Comparison of ENCODE assay signal across 10 cellular contexts in the genomic region with DNA sequence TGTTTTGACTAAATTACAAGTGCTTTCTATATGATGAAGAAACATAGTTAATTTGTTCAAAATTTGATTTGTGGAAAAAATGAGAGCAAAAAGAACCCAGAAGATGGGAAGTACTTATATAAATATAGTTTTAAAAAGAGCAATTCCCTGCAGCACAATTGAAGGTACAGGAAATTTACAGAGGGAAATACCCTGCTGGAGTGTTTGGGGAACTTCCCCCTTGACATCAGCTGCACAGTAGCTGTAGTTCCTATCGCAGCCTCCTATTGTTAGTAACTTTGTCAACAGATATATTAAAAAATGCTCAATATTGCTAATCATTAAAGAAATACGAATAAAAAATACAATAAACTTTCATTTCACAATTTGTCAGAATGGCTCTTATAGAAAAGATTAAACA.
DNase-seq lines count a peak whose midpoint lies in the region; ATAC-seq and TF ChIP-seq lines count a peak whose summit lies in the region.
"Had no signal": no experiment of that assay in that cellular context is flagged by ENCODE, and none has a peak within 500 bp of the region (broad histone marks: within the 10 kb centered on the region; RNA-seq: fewer than 3 reads in every experiment).

No MANE protein-coding gene starts in this region.

- POLR2A ChIA-PET in RWPE1 (lab: Yijun Ruan, JAX; ENCODE audit: low non-redundant PET) = no interaction called here

- H2AFZ ChIP-seq in GM23338 = no peak overlapping the region
- H2AFZ ChIP-seq in OCI-LY1 (ENCODE audit: low read length) = peak overlapping the region; percentile 74

- H3K4me3 ChIP-seq in GM23338 (no peak overlapping the region), OCI-LY1 (ENCODE audit: low read depth, low read length, poor library complexity, severe bottlenecking) (no peak overlapping the region)

- H3K27me3 Mint-ChIP-seq in GM23338 (ENCODE audit: insufficient read depth, low read depth, poor library complexity) (no peaks in the 10 kb centered on the region), naive B cell (no peaks in the 10 kb centered on the region)
- H3K27me3 Mint-ChIP-seq: stimulated activated naive CD8-positive, alpha-beta T cell treated with anti-CD3 and anti-CD28 coated beads, Interleukin-15, Interleukin-2, amounts not matched to agents 100 ng/mL and 50 ng/mL, for 24 hours had no signal

- no peaks in the 10 kb centered on the region for H3K36me3 ChIP-seq in GM23338 (ENCODE audit: insufficient read depth)
- H3K36me3 ChIP-seq in OCI-LY1 (ENCODE audit: insufficient read depth, low read length) = no peaks in the 10 kb centered on the region

- H3K4me1 Mint-ChIP-seq in GM23338 = peaks cover 11% of the 10 kb centered on the region
- peaks cover 25 to 35% (median 27%) of the 10 kb centered on the region in 3 donors for H3K4me1 Mint-ChIP-seq in naive B cell

- H4K20me1 ChIP-seq in GM23338 (replicated peaks; ENCODE audit: insufficient read depth) (no peaks in the 10 kb centered on the region), OCI-LY1 (ENCODE audit: insufficient read depth, low read length) (no peaks in the 10 kb centered on the region)

- no peak; a peak in 1 of 4 replicates for TF ChIP-seq CTCF in GM23338 (conservative IDR thresholded peaks at IDR 0.05; ENCODE audit: low read depth in 2 of 2)
- TF ChIP-seq CTCF in OCI-LY1 (IDR thresholded peaks at IDR 0.05; ENCODE audit: low read length) = no peak
- no peak for TF ChIP-seq CTCF in RWPE1 (conservative IDR thresholded peaks at IDR 0.05; ENCODE audit: low read depth)

- 0 out of 2 replicates have a peak, but pooled peaks cover 3% of the 10 kb centered on the region for H3K9me3 ChIP-seq in OCI-LY1 (ENCODE audit: low read length)

- no peaks in the 10 kb centered on the region for H3K36me3 Mint-ChIP-seq in GM23338 (ENCODE audit: low read depth)
- H3K36me3 Mint-ChIP-seq in naive B cell = no peaks in the 10 kb centered on the region

- no peak overlapping the region for H3K4me2 ChIP-seq in GM23338
- no peak overlapping the region for H3K4me2 ChIP-seq in OCI-LY1 (ENCODE audit: low read length)

- no peaks in the 10 kb centered on the region for H3K79me2 ChIP-seq in GM23338 (replicated peaks; ENCODE audit: insufficient read depth)
- H3K79me2 ChIP-seq in OCI-LY1 (ENCODE audit: insufficient read depth, low read length) = no peaks in the 10 kb centered on the region

- H3K9me3 Mint-ChIP-seq in GM23338 (no peaks in the 10 kb centered on the region; the same call in 2 of the 3 replicates), naive B cell (peaks cover 0 to 4% (median 0%) of the 10 kb centered on the region in 7 donors)

- H3K9ac ChIP-seq in OCI-LY1 (ENCODE audit: low read length) = no peak overlapping the region

- H3F3A ChIP-seq in GM23338 (replicated peaks; ENCODE audit: low read depth) (no peaks in the 10 kb centered on the region), OCI-LY1 (ENCODE audit: insufficient read depth, low read length) (no peaks in the 10 kb centered on the region)

- H3K27ac ChIP-seq in GM23338 (ENCODE audit: low read depth) = no peak overlapping the region
- H3K27ac ChIP-seq in OCI-LY1 (ENCODE audit: low read depth, low read length, poor library complexity, severe bottlenecking) = no peak overlapping the region
- H3K27ac ChIP-seq in RWPE1 = no peak overlapping the region

- H3K27ac Mint-ChIP-seq in GM23338 = no peak overlapping the region
- peak overlapping the region in 2 of 6 donors; percentile 36 to 77 for H3K27ac Mint-ChIP-seq in naive B cell
- H3K27ac Mint-ChIP-seq: stimulated activated naive CD8-positive, alpha-beta T cell treated with anti-CD3 and anti-CD28 coated beads, Interleukin-15, Interleukin-2, amounts not matched to agents 100 ng/mL and 50 ng/mL, for 24 hours had no signal

- H3K9me2 ChIP-seq in GM23338 (ENCODE audit: insufficient read depth) = no peaks in the 10 kb centered on the region
- H3K9me2 ChIP-seq in OCI-LY1 (ENCODE audit: low read depth, low read length) = no peaks in the 10 kb centered on the region

- H3K4me1 ChIP-seq in GM23338 (ENCODE audit: insufficient read depth) (peaks cover 13% of the 10 kb centered on the region; the same call in 1 of the 2 replicates), OCI-LY1 (ENCODE audit: insufficient read depth, low read length, severe bottlenecking) (peaks cover 10% of the 10 kb centered on the region)

- H3K4me3 Mint-ChIP-seq in GM23338 (no peak overlapping the region), naive B cell (peak overlapping the region in 2 of 8 donors; percentile 21 to 47)
- H3K4me3 Mint-ChIP-seq: stimulated activated naive CD8-positive, alpha-beta T cell treated with anti-CD3 and anti-CD28 coated beads, Interleukin-15, Interleukin-2, amounts not matched to agents 100 ng/mL and 50 ng/mL, for 24 hours had no signal

- DNase-seq in GM23338 (ENCODE audit: low spot score) (peak; percentile 21), naive B cell (no peak), RWPE1 (ENCODE audit: low spot score) (no peak), NCI-H748 (lab: John Stamatoyannopoulos, UW; ENCODE audit: unreplicated experiment) (no peak), HT-29 (ENCODE audit: low spot score) (no peak)
- DNase-seq: NCI-H1436 treated with DMSO at 0.1 percent for 48 hours; stimulated activated CD4-positive, alpha-beta T cell treated with anti-CD3 and anti-CD28 coated beads, Interleukin-15, amount 100 ng/mL, for 24 hours had no signal

- ATAC-seq in GM18519 (IDR thresholded peaks at IDR 0.05; ENCODE audit: low FRiP score, unreplicated experiment) = peak; percentile 55
- peak; percentile 39; the same call in 2 of the 3 replicates for ATAC-seq in GM23338
- ATAC-seq in naive B cell (ENCODE audit: low read depth in 2 of 2) = peak; percentile 87 to 93

- CTCF ChIA-PET in RWPE1 (lab: Yijun Ruan, JAX) = no interaction called here

- H3K27me3 ChIP-seq in GM23338 (ENCODE audit: insufficient read depth) (no peaks in the 10 kb centered on the region), OCI-LY1 (ENCODE audit: insufficient read depth, low read length) (no peaks in the 10 kb centered on the region)

TF ChIP-seq in GM23338, 12 proteins besides CTCF, POLR2A, EP300 and RAD21 (continues in another document):
- TF ChIP-seq ZNF331 (CRISPR knock-in tag; IDR thresholded peaks at IDR 0.05; ENCODE audit: low read depth) (no peak), EZH2 (IDR thresholded peaks at IDR 0.05; ENCODE audit: low read depth, unreplicated experiment) (no peak), JUNB (IDR thresholded peaks at IDR 0.05; ENCODE audit: unreplicated experiment) (no peak), ZNF114 (CRISPR knock-in tag; IDR thresholded peaks at IDR 0.05) (no peak), POLR2AphosphoS5 (IDR thresholded peaks at IDR 0.05; ENCODE audit: low read depth) (no peak)
- TF ChIP-seq, protein P1, sequence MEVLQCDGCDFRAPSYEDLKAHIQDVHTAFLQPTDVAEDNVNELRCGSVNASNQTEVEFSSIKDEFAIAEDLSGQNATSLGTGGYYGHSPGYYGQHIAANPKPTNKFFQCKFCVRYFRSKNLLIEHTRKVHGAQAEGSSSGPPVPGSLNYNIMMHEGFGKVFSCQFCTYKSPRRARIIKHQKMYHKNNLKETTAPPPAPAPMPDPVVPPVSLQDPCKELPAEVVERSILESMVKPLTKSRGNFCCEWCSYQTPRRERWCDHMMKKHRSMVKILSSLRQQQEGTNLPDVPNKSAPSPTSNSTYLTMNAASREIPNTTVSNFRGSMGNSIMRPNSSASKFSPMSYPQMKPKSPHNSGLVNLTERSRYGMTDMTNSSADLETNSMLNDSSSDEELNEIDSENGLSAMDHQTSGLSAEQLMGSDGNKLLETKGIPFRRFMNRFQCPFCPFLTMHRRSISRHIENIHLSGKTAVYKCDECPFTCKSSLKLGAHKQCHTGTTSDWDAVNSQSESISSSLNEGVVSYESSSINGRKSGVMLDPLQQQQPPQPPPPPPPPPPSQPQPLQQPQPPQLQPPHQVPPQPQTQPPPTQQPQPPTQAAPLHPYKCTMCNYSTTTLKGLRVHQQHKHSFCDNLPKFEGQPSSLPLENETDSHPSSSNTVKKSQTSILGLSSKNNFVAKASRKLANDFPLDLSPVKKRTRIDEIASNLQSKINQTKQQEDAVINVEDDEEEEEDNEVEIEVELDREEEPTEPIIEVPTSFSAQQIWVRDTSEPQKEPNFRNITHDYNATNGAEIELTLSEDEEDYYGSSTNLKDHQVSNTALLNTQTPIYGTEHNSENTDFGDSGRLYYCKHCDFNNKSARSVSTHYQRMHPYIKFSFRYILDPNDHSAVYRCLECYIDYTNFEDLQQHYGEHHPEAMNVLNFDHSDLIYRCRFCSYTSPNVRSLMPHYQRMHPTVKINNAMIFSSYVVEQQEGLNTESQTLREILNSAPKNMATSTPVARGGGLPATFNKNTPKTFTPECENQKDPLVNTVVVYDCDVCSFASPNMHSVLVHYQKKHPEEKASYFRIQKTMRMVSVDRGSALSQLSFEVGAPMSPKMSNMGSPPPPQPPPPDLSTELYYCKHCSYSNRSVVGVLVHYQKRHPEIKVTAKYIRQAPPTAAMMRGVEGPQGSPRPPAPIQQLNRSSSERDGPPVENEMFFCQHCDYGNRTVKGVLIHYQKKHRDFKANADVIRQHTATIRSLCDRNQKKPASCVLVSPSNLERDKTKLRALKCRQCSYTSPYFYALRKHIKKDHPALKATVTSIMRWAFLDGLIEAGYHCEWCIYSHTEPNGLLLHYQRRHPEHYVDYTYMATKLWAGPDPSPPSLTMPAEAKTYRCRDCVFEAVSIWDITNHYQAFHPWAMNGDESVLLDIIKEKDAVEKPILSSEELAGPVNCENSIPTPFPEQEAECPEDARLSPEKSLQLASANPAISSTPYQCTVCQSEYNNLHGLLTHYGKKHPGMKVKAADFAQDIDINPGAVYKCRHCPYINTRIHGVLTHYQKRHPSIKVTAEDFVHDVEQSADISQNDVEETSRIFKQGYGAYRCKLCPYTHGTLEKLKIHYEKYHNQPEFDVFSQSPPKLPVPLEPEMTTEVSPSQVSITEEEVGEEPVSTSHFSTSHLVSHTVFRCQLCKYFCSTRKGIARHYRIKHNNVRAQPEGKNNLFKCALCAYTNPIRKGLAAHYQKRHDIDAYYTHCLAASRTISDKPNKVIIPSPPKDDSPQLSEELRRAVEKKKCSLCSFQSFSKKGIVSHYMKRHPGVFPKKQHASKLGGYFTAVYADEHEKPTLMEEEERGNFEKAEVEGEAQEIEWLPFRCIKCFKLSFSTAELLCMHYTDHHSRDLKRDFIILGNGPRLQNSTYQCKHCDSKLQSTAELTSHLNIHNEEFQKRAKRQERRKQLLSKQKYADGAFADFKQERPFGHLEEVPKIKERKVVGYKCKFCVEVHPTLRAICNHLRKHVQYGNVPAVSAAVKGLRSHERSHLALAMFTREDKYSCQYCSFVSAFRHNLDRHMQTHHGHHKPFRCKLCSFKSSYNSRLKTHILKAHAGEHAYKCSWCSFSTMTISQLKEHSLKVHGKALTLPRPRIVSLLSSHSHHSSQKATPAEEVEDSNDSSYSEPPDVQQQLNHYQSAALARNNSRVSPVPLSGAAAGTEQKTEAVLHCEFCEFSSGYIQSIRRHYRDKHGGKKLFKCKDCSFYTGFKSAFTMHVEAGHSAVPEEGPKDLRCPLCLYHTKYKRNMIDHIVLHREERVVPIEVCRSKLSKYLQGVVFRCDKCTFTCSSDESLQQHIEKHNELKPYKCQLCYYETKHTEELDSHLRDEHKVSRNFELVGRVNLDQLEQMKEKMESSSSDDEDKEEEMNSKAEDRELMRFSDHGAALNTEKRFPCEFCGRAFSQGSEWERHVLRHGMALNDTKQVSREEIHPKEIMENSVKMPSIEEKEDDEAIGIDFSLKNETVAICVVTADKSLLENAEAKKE (CRISPR knock-in tag; IDR thresholded peaks at IDR 0.05) = no peak

Comparison
In these comparisons a context has a peak if more than half of its experiments do, and no peak if none do; other contexts are left out.
1. ATAC-seq: peak in every context shown above with its lines; median percentile 90 in naive B cell; 55 in GM18519; 39 in GM23338.